ENCODE assay signal across 1 cellular context in genomic region chr3:133506215-133506901, GRCh38.
TF ChIP-seq lines count a peak whose summit lies in the region.

No MANE protein-coding gene starts in this region.

TF ChIP-seq in GM12878, 131 proteins besides CTCF, POLR2A, EP300 and RAD21 (continued from another document):
- TF ChIP-seq ZBTB33 (IDR thresholded peaks at IDR 0.05) (no peak), SREBF2 (IDR thresholded peaks at IDR 0.05; ENCODE audit: low read length) (no peak), NR2F1 (conservative IDR thresholded peaks at IDR 0.05) (peak; percentile 93), ZSCAN29 (IDR thresholded peaks at IDR 0.05) (no peak), TCF12 (IDR thresholded peaks at IDR 0.05; ENCODE audit: low read depth, low read length) (0 out of 2 replicates have a peak, but pooled peaks have one; percentile 16), E4F1 (IDR thresholded peaks at IDR 0.05; ENCODE audit: borderline replicate concordance, partially characterized antibody) (no peak), TCF7 (IDR thresholded peaks at IDR 0.05; ENCODE audit: borderline replicate concordance) (no peak), ZNF687 (IDR thresholded peaks at IDR 0.05) (peak; percentile 71), ZNF207 (IDR thresholded peaks at IDR 0.05; ENCODE audit: borderline replicate concordance) (0 out of 2 replicates have a peak, but pooled peaks have one; percentile 36), CHD1 (IDR thresholded peaks at IDR 0.05; ENCODE audit: low read depth, low read length) (no peak)
